ENCODE assay signal across 22 cellular contexts in the genomic region with DNA sequence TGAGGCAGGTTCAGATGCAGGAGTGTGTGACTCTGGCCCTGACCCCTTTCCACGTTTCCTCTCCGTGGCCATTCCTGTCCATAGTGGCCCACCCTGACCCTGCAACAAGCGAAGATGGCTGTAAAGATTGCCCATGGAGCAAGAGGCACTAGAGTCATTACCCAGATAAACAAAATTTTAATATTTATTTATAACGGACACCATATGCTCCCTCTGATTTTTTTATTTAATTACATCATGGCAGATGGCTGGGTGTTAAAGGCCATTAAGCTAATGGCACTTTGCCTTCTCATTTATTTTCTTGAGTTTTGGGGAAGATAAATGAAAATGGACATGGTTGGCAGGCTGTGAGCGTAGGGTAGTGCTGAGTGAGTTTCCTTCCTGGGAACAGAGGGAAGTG. TPM values are rescaled to one million over a fixed set of nuclear protein-coding genes. Genes with fewer than 3 reads are reported as not detected.
"Had no signal": no experiment of that assay in that cellular context is flagged by ENCODE, and none has a peak within 500 bp of the region (broad histone marks: within the 10 kb centered on the region; RNA-seq: fewer than 3 reads in every experiment).

No MANE protein-coding gene starts in this region.

- H3K27ac ChIP-seq: foreskin keratinocyte, heart left ventricle, neutrophil, spleen, testis, tibial nerve, upper lobe of right lung, vagina had no signal

- H3K36me3 Mint-ChIP-seq: naive thymus-derived CD4-positive, alpha-beta T cell; stimulated activated memory B cell treated with anti-CD40 and anti-IgM and Interleukin-4, amounts not matched to agents 10 μg/mL and 1 μg/mL and 100 μg/mL, for 72 hours had no signal

- H3K36me3 ChIP-seq: heart left ventricle, neutrophil, spleen, tibial nerve, upper lobe of right lung, vagina had no signal

- DNase-seq: dermis blood vessel endothelial cell; foreskin keratinocyte; heart left ventricle; hippocampal formation; mammary epithelial cell; naive thymus-derived CD4-positive, alpha-beta T cell; nephron progenitor cell; spleen; stimulated activated CD4-positive, alpha-beta T cell treated with anti-CD3 and anti-CD28 coated beads, Interleukin-15, amount 100 ng/mL, for 24 hours; stimulated activated CD4-positive, alpha-beta T cell treated with anti-CD3 and anti-CD28 coated beads, Interleukin-1b, Interleukin-23, amount 100 ng/mL, for 48 hours; stimulated activated CD4-positive, alpha-beta T cell treated with anti-CD3 and anti-CD28 coated beads, Interleukin-4, amount 100 ng/mL, for 24 hours; stimulated activated naive CD8-positive, alpha-beta T cell treated with anti-CD3 and anti-CD28 coated beads, Interleukin-15, amount 100 ng/mL, for 72 hours; testis; upper lobe of right lung had no signal

- H3K27me3 Mint-ChIP-seq: stimulated activated memory B cell treated with anti-CD40 and anti-IgM and Interleukin-4, amounts not matched to agents 10 μg/mL and 1 μg/mL and 100 μg/mL, for 72 hours had no signal

- H3K27ac Mint-ChIP-seq: naive thymus-derived CD4-positive, alpha-beta T cell; nephron progenitor cell; stimulated activated memory B cell treated with anti-CD40 and anti-IgM and Interleukin-4, amounts not matched to agents 10 μg/mL and 1 μg/mL and 100 μg/mL, for 72 hours; stimulated activated naive CD8-positive, alpha-beta T cell treated with anti-CD3 and anti-CD28 coated beads, Interleukin-15, amount 100 ng/mL, for 72 hours had no signal

- H3K4me1 Mint-ChIP-seq: naive thymus-derived CD4-positive, alpha-beta T cell; stimulated activated naive CD8-positive, alpha-beta T cell treated with anti-CD3 and anti-CD28 coated beads, Interleukin-15, amount 100 ng/mL, for 72 hours had no signal

- H3K4me3 Mint-ChIP-seq: naive thymus-derived CD4-positive, alpha-beta T cell; nephron progenitor cell; stimulated activated memory B cell treated with anti-CD40 and anti-IgM and Interleukin-4, amounts not matched to agents 10 μg/mL and 1 μg/mL and 100 μg/mL, for 72 hours; stimulated activated naive CD8-positive, alpha-beta T cell treated with anti-CD3 and anti-CD28 coated beads, Interleukin-15, amount 100 ng/mL, for 72 hours had no signal

- H3K4me3 ChIP-seq: heart left ventricle, spleen, testis, tibial nerve, upper lobe of right lung, vagina had no signal

- H3K9me3 ChIP-seq: neutrophil, spleen, testis, upper lobe of right lung, vagina had no signal

- H3K9me3 Mint-ChIP-seq: nephron progenitor cell; stimulated activated memory B cell treated with anti-CD40 and anti-IgM and Interleukin-4, amounts not matched to agents 10 μg/mL and 1 μg/mL and 100 μg/mL, for 72 hours; stimulated activated naive CD8-positive, alpha-beta T cell treated with anti-CD3 and anti-CD28 coated beads, Interleukin-15, amount 100 ng/mL, for 72 hours had no signal

- H3K27me3 ChIP-seq: foreskin keratinocyte, heart left ventricle, testis, tibial nerve, vagina had no signal

- ATAC-seq: foreskin keratinocyte; heart left ventricle; left lobe of liver; naive thymus-derived CD4-positive, alpha-beta T cell; sciatic nerve; stimulated activated memory B cell treated with anti-CD40 and anti-IgM and Interleukin-4, amounts not matched to agents 10 μg/mL and 1 μg/mL and 100 μg/mL, for 72 hours; stimulated activated naive CD8-positive, alpha-beta T cell treated with anti-CD3 and anti-CD28 coated beads, Interleukin-15, amount 100 ng/mL, for 72 hours; upper lobe of right lung had no signal

- H3K4me1 ChIP-seq: foreskin keratinocyte, spleen, upper lobe of right lung, vagina had no signal

RNA-seq across cellular contexts. Expression of gene WSCD2, which starts 58.7 kb away (rescaled TPM):
- total RNA-seq: dermis blood vessel endothelial cell; epithelial cell of proximal tubule; foreskin keratinocyte; left lobe of liver; naive thymus-derived CD4-positive, alpha-beta T cell; pulmonary artery endothelial cell had no signal
